In genomic region chr14:30597496-30597895, GRCh38 we compare ENCODE assay signal across 1 cellular context.
A peak's percentile ranks its signal among the peaks of the same experiment; 100 is the strongest.
TF ChIP-seq lines count a peak whose summit lies in the region.

No MANE protein-coding gene starts in this region.

TF ChIP-seq in K562, 482 proteins besides CTCF, POLR2A, EP300 and RAD21 (continued from another document):
- TF ChIP-seq ZNF655 (CRISPR knock-in tag; IDR thresholded peaks at IDR 0.05) = no peak
- peak; percentile 31; the same call in 1 of the 2 replicates for TF ChIP-seq STAT5A (IDR thresholded peaks at IDR 0.05; ENCODE audit: borderline replicate concordance, low read length)
- TF ChIP-seq CC2D1A (IDR thresholded peaks at IDR 0.05) = no peak
- TF ChIP-seq WHSC1 (IDR thresholded peaks at IDR 0.05; ENCODE audit: low read length) = no peak
- peak; percentile 65 for TF ChIP-seq MEIS2 (IDR thresholded peaks at IDR 0.05; ENCODE audit: partially characterized antibody)
- TF ChIP-seq ZNF778 (CRISPR knock-in tag; IDR thresholded peaks at IDR 0.05) = no peak
- TF ChIP-seq ZNF3 (CRISPR knock-in tag; IDR thresholded peaks at IDR 0.05) = no peak
- TF ChIP-seq, protein P1, sequence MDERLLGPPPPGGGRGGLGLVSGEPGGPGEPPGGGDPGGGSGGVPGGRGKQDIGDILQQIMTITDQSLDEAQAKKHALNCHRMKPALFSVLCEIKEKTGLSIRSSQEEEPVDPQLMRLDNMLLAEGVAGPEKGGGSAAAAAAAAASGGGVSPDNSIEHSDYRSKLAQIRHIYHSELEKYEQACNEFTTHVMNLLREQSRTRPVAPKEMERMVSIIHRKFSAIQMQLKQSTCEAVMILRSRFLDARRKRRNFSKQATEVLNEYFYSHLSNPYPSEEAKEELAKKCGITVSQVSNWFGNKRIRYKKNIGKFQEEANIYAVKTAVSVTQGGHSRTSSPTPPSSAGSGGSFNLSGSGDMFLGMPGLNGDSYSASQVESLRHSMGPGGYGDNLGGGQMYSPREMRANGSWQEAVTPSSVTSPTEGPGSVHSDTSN (CRISPR knock-in tag; IDR thresholded peaks at IDR 0.05; ENCODE audit: low read depth) = no peak
- TF ChIP-seq, protein P1 (tag; conservative IDR thresholded peaks at IDR 0.05; ENCODE audit: low read depth) = peak; percentile 71
